ENCODE assay signal across 9 cellular contexts in the genomic region with DNA sequence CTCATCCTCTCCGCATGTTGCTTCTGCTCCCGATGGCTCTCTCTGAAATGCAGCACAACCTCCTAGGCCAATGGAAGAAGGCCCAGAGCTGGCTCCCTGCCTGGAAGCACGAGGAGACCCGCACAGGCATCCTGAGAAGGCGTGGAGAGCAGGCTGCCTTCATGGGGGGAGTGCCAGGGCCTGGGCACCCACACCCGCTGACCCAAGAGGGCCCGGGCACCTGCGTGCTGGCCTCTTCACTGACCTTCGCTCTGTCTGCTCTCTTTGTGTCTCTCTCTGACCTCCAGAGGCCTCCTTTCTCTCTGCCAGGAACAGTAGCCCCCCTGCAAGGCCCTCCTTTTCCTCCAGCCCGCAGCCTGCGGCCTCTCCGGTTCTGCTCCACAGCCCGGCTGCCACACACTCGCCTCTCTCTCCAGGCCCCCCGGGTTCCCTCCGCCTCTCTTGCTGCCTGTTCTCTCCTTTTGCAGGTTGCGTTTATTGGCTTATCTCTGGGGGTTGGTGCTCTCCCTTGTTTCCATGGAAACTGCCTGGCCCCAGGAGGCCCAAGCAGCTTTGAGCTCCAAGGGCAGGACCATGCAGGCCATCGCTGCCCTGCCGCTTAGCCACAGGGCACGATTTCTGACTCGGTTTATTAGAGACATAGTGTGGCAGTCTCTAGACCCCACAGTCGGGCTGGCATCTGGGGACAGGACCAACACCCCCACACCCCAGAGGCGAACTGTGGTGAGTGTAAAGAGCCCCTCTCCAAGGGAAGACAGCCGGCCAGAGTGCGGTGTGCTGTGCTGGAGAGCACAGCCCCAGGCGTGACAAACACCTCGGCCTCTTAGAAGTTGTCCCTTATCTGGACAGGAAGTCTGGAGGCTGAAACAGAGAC. TPM values are rescaled to one million over a fixed set of nuclear protein-coding genes. Genes with fewer than 3 reads are reported as not detected.
DNase-seq lines count a peak whose midpoint lies in the region; TF ChIP-seq lines count a peak whose summit lies in the region.
"Had no signal": no experiment of that assay in that cellular context is flagged by ENCODE, and none has a peak within 500 bp of the region (broad histone marks: within the 10 kb centered on the region; RNA-seq: fewer than 3 reads in every experiment).

No MANE protein-coding gene starts in this region.

- peak overlapping the region; percentile 97 for H3K4me3 ChIP-seq in tibial artery

- intact Hi-C loops in activated naive CD4-positive, alpha-beta T cell treated with anti-CD3 and anti-CD28 coated beads for 36 hours (cut with micrococcal nuclease): loop anchor here (2.0 kb wide), 1 partner anchor 1309 kb away; a partner anchor contains a TSS
- intact Hi-C loops in tibial artery (cut with DNase I; ENCODE audit: low total_unique reads): loop anchor here (2.0 to 10.0 kb wide), 3 partner anchors 159 to 1305 kb away; a partner anchor contains a TSS

- H3K9me3 Mint-ChIP-seq in activated naive CD4-positive, alpha-beta T cell treated with anti-CD3 and anti-CD28 coated beads for 36 hours: no peaks in the 10 kb centered on the region
- no peaks in the 10 kb centered on the region for H3K9me3 Mint-ChIP-seq in immature natural killer cell

- H3K36me3 ChIP-seq in tibial artery: peaks cover 0 to 11% (median 0%) of the 10 kb centered on the region in 3 donors

- peaks cover 23% of the 10 kb centered on the region for H3K4me1 Mint-ChIP-seq in activated naive CD4-positive, alpha-beta T cell treated with anti-CD3 and anti-CD28 coated beads for 36 hours (ENCODE audit: low read depth)
- peaks cover 19 to 28% of the 10 kb centered on the region in 2 donors for H3K4me1 Mint-ChIP-seq in immature natural killer cell

- POLR2A ChIA-PET in GM10248 (lab: Yijun Ruan, JAX): no interaction called here

- no peaks in the 10 kb centered on the region for H3K27me3 ChIP-seq in tibial artery

- peak overlapping the region; percentile 82 for H3K27ac Mint-ChIP-seq in activated naive CD4-positive, alpha-beta T cell treated with anti-CD3 and anti-CD28 coated beads for 36 hours
- H3K27ac Mint-ChIP-seq in immature natural killer cell: peak overlapping the region in 3 of 6 donors; percentile 43 to 76 (median 60)

- DNase-seq in activated naive CD4-positive, alpha-beta T cell treated with anti-CD3 and anti-CD28 coated beads for 36 hours: no peak
- no peak for DNase-seq in activated naive CD4-positive, alpha-beta T cell treated with Interleukin-2 at 50 U/mL for 16 hours
- DNase-seq in amygdala (lab: John Stamatoyannopoulos, UW): peak in 32 of 56 donors; percentile 8 to 58 (median 32)
- DNase-seq in immature natural killer cell: no peak
- no peak for DNase-seq in tibial artery
- DNase-seq in stimulated activated CD4-positive, alpha-beta T cell treated with anti-CD3 and anti-CD28 coated beads, Interleukin-4, amount 100 ng/mL, for 1 hour: no peak
- no peak for DNase-seq in H4 (ENCODE audit: low spot score)
- DNase-seq in GM10248 (ENCODE audit: extremely low spot score): no peak

- H3K27me3 Mint-ChIP-seq in activated naive CD4-positive, alpha-beta T cell treated with anti-CD3 and anti-CD28 coated beads for 36 hours (ENCODE audit: low read depth): no peaks in the 10 kb centered on the region
- peaks cover 4 to 10% (median 5%) of the 10 kb centered on the region in 3 donors for H3K27me3 Mint-ChIP-seq in immature natural killer cell (ENCODE audit: low read depth in 3 of 3)

- peaks cover 0 to 27% (median 16%) of the 10 kb centered on the region in 4 donors for H3K4me1 ChIP-seq in tibial artery

- H3K36me3 Mint-ChIP-seq in activated naive CD4-positive, alpha-beta T cell treated with anti-CD3 and anti-CD28 coated beads for 36 hours (ENCODE audit: low read depth): peaks cover 11% of the 10 kb centered on the region
- H3K36me3 Mint-ChIP-seq in immature natural killer cell: no peaks in the 10 kb centered on the region

- CTCF ChIA-PET in activated naive CD4-positive, alpha-beta T cell treated with anti-CD3 and anti-CD28 coated beads for 36 hours (lab: Charles Lee): no interaction called here
- CTCF ChIA-PET in GM10248 (lab: Yijun Ruan, JAX): no interaction called here

- no peak for TF ChIP-seq CTCF in tibial artery (IDR thresholded peaks at IDR 0.05)
- no peak for TF ChIP-seq CTCF in GM10248 (IDR thresholded peaks at IDR 0.05; ENCODE audit: control extremely low read depth, extremely low read depth, low read depth, missing control alignments)

- H3K9me3 ChIP-seq in tibial artery: no peaks in the 10 kb centered on the region

- peak overlapping the region; percentile 78 for H3K4me3 Mint-ChIP-seq in activated naive CD4-positive, alpha-beta T cell treated with anti-CD3 and anti-CD28 coated beads for 36 hours
- H3K4me3 Mint-ChIP-seq in immature natural killer cell: peak overlapping the region; percentile 60 to 79 (median 72)

- peak overlapping the region; percentile 88 to 91 for H3K27ac ChIP-seq in tibial artery

RNA-seq across cellular contexts. Expression of a gene that starts 1.7 kb away (rescaled TPM):
- total RNA-seq in activated naive CD4-positive, alpha-beta T cell treated with anti-CD3 and anti-CD28 coated beads for 36 hours: 100 to 1,000 TPM; 408 to 431 TPM
- 100 to 1,000 TPM; 183 to 199 (median 189) TPM for polyA plus RNA-seq in immature natural killer cell
- total RNA-seq in H4 (2014; rRNA removed; shearing (Covaris generic)): 92.1 and 193 TPM in 2 replicates

RNA-seq across cellular contexts. Expression of a gene that starts 2.3 kb away (rescaled TPM):
- 10 to 100 TPM; 70.8 to 71.5 TPM for total RNA-seq in activated naive CD4-positive, alpha-beta T cell treated with anti-CD3 and anti-CD28 coated beads for 36 hours
- polyA plus RNA-seq in immature natural killer cell: 10 to 100 TPM; 15.6 to 39.6 (median 21.2) TPM
- 17.8 and 20.6 TPM in 2 replicates for total RNA-seq in H4 (2014; rRNA removed; shearing (Covaris generic))

RNA-seq across cellular contexts. Expression of a gene that starts 14.5 kb away (rescaled TPM):
- total RNA-seq in activated naive CD4-positive, alpha-beta T cell treated with anti-CD3 and anti-CD28 coated beads for 36 hours: not detected
- polyA plus RNA-seq in immature natural killer cell: not detected
- 0.10 TPM in 1 of 2 replicates, not detected in the other for total RNA-seq in H4 (2014; rRNA removed; shearing (Covaris generic))
- total RNA-seq: activated CD8-positive, alpha-beta memory T cell treated with anti-CD3 and anti-CD28 coated beads for 36 hours had no signal

RNA-seq across cellular contexts. Expression of a gene that starts 38.8 kb away (rescaled TPM):
- total RNA-seq in activated naive CD4-positive, alpha-beta T cell treated with anti-CD3 and anti-CD28 coated beads for 36 hours: 1 to 10 TPM; 3.7 to 4.1 TPM
- polyA plus RNA-seq in immature natural killer cell: under 1 TPM in 1 of 3 donors, not detected in 2; 0.36 TPM
- 13.7 and 49.5 TPM in 2 replicates for total RNA-seq in H4 (2014; rRNA removed; shearing (Covaris generic))

RNA-seq across cellular contexts. Expression of a gene that starts 54.7 kb away (rescaled TPM):
- not detected for total RNA-seq in activated naive CD4-positive, alpha-beta T cell treated with anti-CD3 and anti-CD28 coated beads for 36 hours
- not detected for polyA plus RNA-seq in immature natural killer cell
- total RNA-seq in H4 (2014; rRNA removed; shearing (Covaris generic)): 1.9 and 2.1 TPM in 2 replicates
- total RNA-seq: activated CD8-positive, alpha-beta memory T cell treated with anti-CD3 and anti-CD28 coated beads for 36 hours had no signal

Comparison
In these comparisons a context has a peak if more than half of its experiments do, and no peak if none do; other contexts are left out.
1. DNase-seq: peak in amygdala (32 of 56); none in activated naive CD4-positive, alpha-beta T cell treated with anti-CD3 and anti-CD28 coated beads for 36 hours (single experiment), activated naive CD4-positive, alpha-beta T cell treated with Interleukin-2 at 50 U/mL for 16 hours (single experiment), immature natural killer cell (0 of 3), tibial artery (0 of 2), stimulated activated CD4-positive, alpha-beta T cell treated with anti-CD3 and anti-CD28 coated beads, Interleukin-4, amount 100 ng/mL, for 1 hour (single experiment), H4 (single experiment) and GM10248 (single experiment).